In the genomic region with DNA sequence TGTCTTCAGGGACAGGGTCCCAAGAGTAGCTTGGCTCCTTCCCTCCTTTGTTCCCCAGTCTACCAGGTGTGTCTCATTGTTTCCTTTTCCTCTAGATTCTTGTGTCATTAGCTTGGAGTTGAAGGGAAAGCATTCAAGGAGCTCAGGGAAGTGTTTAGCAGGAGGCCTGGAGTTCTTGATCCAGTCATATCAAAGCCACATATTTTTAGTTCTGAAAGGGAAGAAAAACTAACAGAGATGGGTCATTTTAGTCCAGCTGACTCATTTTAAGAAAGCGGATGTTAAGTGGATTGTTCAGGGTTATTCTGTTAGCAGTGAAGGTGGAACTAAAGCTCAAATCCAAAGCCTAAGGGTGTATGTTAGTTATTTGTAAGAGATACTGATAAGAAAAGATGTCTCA, we compare ENCODE assay signal across 13 cellular contexts. TPM values are rescaled to one million over a fixed set of nuclear protein-coding genes. Genes with fewer than 3 reads are reported as not detected.
DNase-seq lines count a peak whose midpoint lies in the region; ATAC-seq, FAIRE-seq and TF ChIP-seq lines count a peak whose summit lies in the region.
"Had no signal": no experiment of that assay in that cellular context is flagged by ENCODE, and none has a peak within 500 bp of the region (broad histone marks: within the 10 kb centered on the region; RNA-seq: fewer than 3 reads in every experiment).

No MANE protein-coding gene starts in this region.

- peaks cover 7% of the 10 kb centered on the region for H3K79me2 ChIP-seq in GM12878 (ENCODE audit: control insufficient read depth, insufficient read depth, low read length)

- TF ChIP-seq POLR2A in GM12878 (IDR thresholded peaks at IDR 0.05; ENCODE audit: low read depth, low read length) (no peak), stomach (IDR thresholded peaks at IDR 0.05) (no peak)

- H3K9me3 ChIP-seq in HUES48 (ENCODE audit: control insufficient read depth, insufficient read depth, low read length) (no peaks in the 10 kb centered on the region), GM12878 (replicated peaks; ENCODE audit: control insufficient read depth, insufficient read depth, low read length) (no peaks in the 10 kb centered on the region), iPS-20b (ENCODE audit: insufficient read depth, low read depth, low read length) (no peaks in the 10 kb centered on the region), stomach (no peaks in the 10 kb centered on the region)
- H3K9me3 ChIP-seq: neutrophil had no signal

- intact Hi-C loops in GM12878 (cut with micrococcal nuclease; ENCODE audit: unreplicated experiment) (loop anchor here (5.0 kb wide), 1 partner anchor 36 kb away; a partner anchor contains a TSS), stomach (cut with DNase I; ENCODE audit: low total_unique reads) (no loop called here)

- RAD21 ChIA-PET in GM12878 (lab: Charles Lee; ENCODE audit: unreplicated experiment): interaction anchor here (1.9 kb wide), 1 partner anchor 17 kb away, joined by 7 read pairs; no protein-coding TSS in a partner anchor

- TF ChIP-seq RAD21 in GM12878 (IDR thresholded peaks at IDR 0.05; ENCODE audit: insufficient read depth, low read depth, low read length): no peak

- TF ChIP-seq CTCF in GM12878 (IDR thresholded peaks at IDR 0.05 in 2 of 3, conservative IDR thresholded peaks at IDR 0.05 in 1 of 3; ENCODE audit: control insufficient read depth in 2 of 3, extremely low read depth in 1 of 3, insufficient read depth in 1 of 3, low read depth in 3 of 3, low read length in 3 of 3): no peak
- no peak for TF ChIP-seq CTCF in stomach (IDR thresholded peaks at IDR 0.05)

- no peak overlapping the region for H2AFZ ChIP-seq in GM12878 (ENCODE audit: control insufficient read depth, low read depth, low read length)

- in situ Hi-C loops in GM12878 (cut with MboI): no loop called here

- H3K4me3 ChIP-seq in HUES48 (ENCODE audit: low read depth, low read length) (peak overlapping the region; percentile 48; the same call in 1 of the 2 replicates), GM12878 (0 out of 2 replicates have a peak overlapping the region, but pooled peaks have one; percentile 15), iPS-20b (ENCODE audit: low read length) (peak overlapping the region; percentile 69), stomach (peak overlapping the region in 1 of 4 donors; percentile 14)

- H3K36me3 Mint-ChIP-seq in activated naive CD4-positive, alpha-beta T cell treated with anti-CD3 and anti-CD28 coated beads, Interleukin-2, amount 50 U/mL, for 72 hours: peaks cover 11% of the 10 kb centered on the region in 2 donors

- SMC1A ChIA-PET in GM12878 (lab: Charles Lee; ENCODE audit: uncharacterized antibody, unreplicated experiment): interaction anchor here (0.8 to 2.4 kb wide), 8 partner anchors 11 to 287 kb away, joined by 3 to 6 read pairs (median 4); no protein-coding TSS in a partner anchor

- ATAC-seq in GM12878: no peak
- no peak for ATAC-seq in activated naive CD4-positive, alpha-beta T cell treated with anti-CD3 and anti-CD28 coated beads, Interleukin-2, amount 50 U/mL, for 72 hours
- ATAC-seq in HG02885 (IDR thresholded peaks at IDR 0.05; ENCODE audit: poor library complexity, unreplicated experiment): no peak
- no peak for ATAC-seq in GM19328 (IDR thresholded peaks at IDR 0.05; ENCODE audit: unreplicated experiment)

- H3K36me3 ChIP-seq in HUES48 (ENCODE audit: control insufficient read depth, insufficient read depth, low read length) (peaks cover 2% of the 10 kb centered on the region; the same call in 1 of the 2 replicates), GM12878 (ENCODE audit: control insufficient read depth in 2 of 2, insufficient read depth in 2 of 2, low read length in 1 of 2) (no peaks in the 10 kb centered on the region), iPS-20b (ENCODE audit: insufficient read depth, low read depth, low read length) (0 out of 2 replicates have a peak, but pooled peaks cover 9% of the 10 kb centered on the region), stomach (peaks cover 0 to 3% (median 0%) of the 10 kb centered on the region in 4 donors)
- H3K36me3 ChIP-seq: neutrophil had no signal

- no peak overlapping the region for H3K27ac Mint-ChIP-seq in activated naive CD4-positive, alpha-beta T cell treated with anti-CD3 and anti-CD28 coated beads, Interleukin-2, amount 50 U/mL, for 72 hours

- H3K27ac ChIP-seq in HUES48 (ENCODE audit: low read depth, low read length) (no peak overlapping the region), GM12878 (ENCODE audit: control insufficient read depth, insufficient read depth) (peak overlapping the region; percentile 51; the same call in 1 of the 2 replicates), iPS-20b (ENCODE audit: low read length) (no peak overlapping the region), stomach (peak overlapping the region in 4 of 5 donors; percentile 3 to 60 (median 50))
- H3K27ac ChIP-seq: neutrophil had no signal

- TF ChIP-seq EP300 in GM12878 (IDR thresholded peaks at IDR 0.05; ENCODE audit: borderline replicate concordance in 1 of 2, control insufficient read depth in 1 of 2, low read depth in 2 of 2, low read length in 2 of 2): no peak
- TF ChIP-seq EP300 in stomach (IDR thresholded peaks at IDR 0.05): no peak

- BruUV-seq in GM12878 (replicated peaks; lab: Mats Ljungman, UMichigan): no TSS peak

- H4K20me1 ChIP-seq in GM12878 (ENCODE audit: control insufficient read depth, insufficient read depth): no peaks in the 10 kb centered on the region

- DNase-seq in GM12878 (ENCODE audit: low read depth, low spot score) (no peak), stomach (no peak)
- no peak for DNase-seq in activated CD4-positive, CD25-positive, alpha-beta regulatory T cell (lab: John Stamatoyannopoulos, UW)
- no peak for DNase-seq in activated naive CD4-positive, alpha-beta T cell treated with anti-CD3 and anti-CD28 coated beads, Interleukin-2, amount 50 U/mL, for 72 hours (ENCODE audit: low spot score in 2 of 2)
- DNase-seq: DMS53, NCI-H69 had no signal

- H3K9ac ChIP-seq in HUES48 (ENCODE audit: low read depth, low read length) (no peak overlapping the region), GM12878 (ENCODE audit: control insufficient read depth, insufficient read depth, low read length) (no peak overlapping the region), iPS-20b (ENCODE audit: low read depth, low read length) (peak overlapping the region; percentile 78; the same call in 1 of the 2 replicates)

- CTCF ChIA-PET in GM12878 (lab: Yijun Ruan, JAX): interaction anchor here (0.9 to 4.3 kb wide), 3 partner anchors 8 to 104 kb away, joined by 3 to 29 read pairs (median 4); no protein-coding TSS in a partner anchor

- H3K4me2 ChIP-seq in GM12878 (ENCODE audit: control insufficient read depth, insufficient read depth): peak overlapping the region; percentile 49

- H3K4me1 ChIP-seq in HUES48 (ENCODE audit: control insufficient read depth, insufficient read depth, low read length) (peaks cover 17% of the 10 kb centered on the region), GM12878 (ENCODE audit: control insufficient read depth, insufficient read depth, low read length) (peaks cover 13% of the 10 kb centered on the region), iPS-20b (ENCODE audit: insufficient read depth, low read length) (peaks cover 12% of the 10 kb centered on the region; the same call in 1 of the 2 replicates), stomach (peaks cover 0 to 33% (median 10%) of the 10 kb centered on the region in 4 donors)

- H3K27me3 ChIP-seq in HUES48 (ENCODE audit: control insufficient read depth, insufficient read depth, low read length): no peaks in the 10 kb centered on the region
- H3K27me3 ChIP-seq in GM12878 (replicated peaks in 1 of 2; ENCODE audit: control insufficient read depth in 2 of 2, insufficient read depth in 2 of 2, low read length in 1 of 2): no peaks in the 10 kb centered on the region
- no peaks in the 10 kb centered on the region for H3K27me3 ChIP-seq in iPS-20b (ENCODE audit: insufficient read depth, low read length)
- no peaks in the 10 kb centered on the region for H3K27me3 ChIP-seq in stomach
- H3K27me3 ChIP-seq: neutrophil had no signal

- POLR2A ChIA-PET in GM12878 (lab: Charles Lee): interaction anchor here (0.5 to 1.8 kb wide), 5 partner anchors 14 to 91 kb away, joined by 3 to 6 read pairs (median 3); a partner anchor contains a TSS

- FAIRE-seq in GM12878 (lab: Jason Lieb, UNC): no peak
- FAIRE-seq: H54 had no signal

- H3K9me3 Mint-ChIP-seq in activated naive CD4-positive, alpha-beta T cell treated with anti-CD3 and anti-CD28 coated beads, Interleukin-2, amount 50 U/mL, for 72 hours: no peaks in the 10 kb centered on the region

- 50% methylated on average over 1 of the region's 1 CpG for WGBS in GM12878 (ENCODE audit: insufficient coverage, insufficient replicate concordance, low lambda C conversion rate, missing lambda C conversion rate)
- 64 to 82% (median 80%) methylated on average over 1 of the region's 1 CpG for WGBS in stomach, 5 donors

RNA-seq across cellular contexts. Expression of a gene that starts 0.7 kb away (rescaled TPM):
- 1.5 and 2.6 TPM in 2 replicates for total RNA-seq in GM12878 (2013; cell fraction: nucleolus; rRNA removed)
- 19.8 and 24.6 TPM in 2 replicates for total RNA-seq in GM12878 (2014; rRNA removed)
- 24.0 and 24.6 TPM in 2 replicates for total RNA-seq in GM12878 (2014; rRNA removed; fragmentation: Illumina TruSeq; extraction: Trizol)
- 13.5 and 16.7 TPM in 2 replicates for total RNA-seq in GM12878 (2021)
- 58.2 TPM for polyA plus RNA-seq in GM12878 (2011; ENCODE audit: low read depth)
- 3.0 and 3.1 TPM in 2 replicates for polyA plus RNA-seq in GM12878 (2011; rRNA removed)
- 1.8 and 2.5 TPM in 2 replicates for polyA plus RNA-seq in GM12878 (2011; cell fraction: cytosol; rRNA removed)
- polyA plus RNA-seq in GM12878 (2011; cell fraction: nucleus; rRNA removed): 2.3 and 2.5 TPM in 2 replicates
- 16.8 and 23.1 TPM in 2 replicates for polyA plus RNA-seq in GM12878 (2012)
- polyA plus RNA-seq in GM12878 (2014; fragmentation: Illumina TruSeq; extraction: Trizol): 22.8 and 31.8 TPM in 2 replicates
- polyA plus RNA-seq in GM12878 (2014; fragmentation: Nextera tagmentation; extraction: Ambion mirVana): 10 to 100 TPM; 80.3 to 87.7 TPM
- polyA plus RNA-seq in GM12878 (2014; rRNA removed): 21.4 and 28.4 TPM in 2 replicates
- polyA plus RNA-seq in GM12878 (2016; fragmentation: Nextera tagmentation; extraction: Ambion mirVana): 10 to 100 TPM; 32.7 to 33.0 TPM
- polyA minus RNA-seq in GM12878 (2011; rRNA and poly(A)+ RNA removed): 0.82 TPM in 1 of 2 replicates, not detected in the other
- not detected in 2 replicates for polyA minus RNA-seq in GM12878 (2011; cell fraction: cytosol; rRNA and poly(A)+ RNA removed)
- 0.36 and 1.1 TPM in 2 replicates for polyA minus RNA-seq in GM12878 (2011; cell fraction: nucleus; rRNA and poly(A)+ RNA removed)
- total RNA-seq in stomach: 10 to 100 TPM in 1 of 5 donors, under 1 TPM in 1, not detected in 3; 0.43 to 40.8 TPM
- polyA plus RNA-seq in stomach: 10 to 100 TPM in 1 of 3 donors, 1 to 10 TPM in 2; 7.5 to 17.7 (median 8.7) TPM
- 1 to 10 TPM in 1 of 2 donors, under 1 TPM in 1; 0.72 to 2.2 TPM for total RNA-seq in activated naive CD4-positive, alpha-beta T cell treated with anti-CD3 and anti-CD28 coated beads, Interleukin-2, amount 50 U/mL, for 72 hours

RNA-seq across cellular contexts. Expression of a gene that starts 4.5 kb away (rescaled TPM):
- 83.3 and 89.3 TPM in 2 replicates for total RNA-seq in GM12878 (2013; cell fraction: nucleolus; rRNA removed)
- total RNA-seq in GM12878 (2014; rRNA removed) (93.7 and 95.7 TPM in 2 replicates), GM12878 (2014; rRNA removed; fragmentation: Illumina TruSeq; extraction: Trizol) (79.4 and 79.7 TPM in 2 replicates), GM12878 (2021) (130 TPM in 2 replicates), stomach (100 to 1,000 TPM in 1 of 5 donors, 10 to 100 TPM in 4; 25.8 to 120 (median 49.1) TPM)
- 60.5 TPM for polyA plus RNA-seq in GM12878 (2011; ENCODE audit: low read depth)
- polyA plus RNA-seq in GM12878 (2011; rRNA removed) (95.5 and 116 TPM in 2 replicates), GM12878 (2014; fragmentation: Illumina TruSeq; extraction: Trizol) (83.0 and 106 TPM in 2 replicates), GM12878 (2014; fragmentation: Nextera tagmentation; extraction: Ambion mirVana) (10 to 100 TPM in 1 of 2 experiments, 1 to 10 TPM in 1; 6.7 to 13.5 TPM), GM12878 (2014; rRNA removed) (123 and 124 TPM in 2 replicates), GM12878 (2016; fragmentation: Nextera tagmentation; extraction: Ambion mirVana) (10 to 100 TPM; 37.0 to 40.3 TPM), stomach (10 to 100 TPM; 87.8 to 95.1 (median 89.5) TPM)
- polyA plus RNA-seq in GM12878 (2011; cell fraction: cytosol; rRNA removed): 135 and 141 TPM in 2 replicates
- 84.7 and 101 TPM in 2 replicates for polyA plus RNA-seq in GM12878 (2011; cell fraction: nucleus; rRNA removed)
- polyA plus RNA-seq in GM12878 (2012): 92.8 and 97.7 TPM in 2 replicates
- 136 and 150 TPM in 2 replicates for polyA minus RNA-seq in GM12878 (2011; rRNA and poly(A)+ RNA removed)
- polyA minus RNA-seq in GM12878 (2011; cell fraction: cytosol; rRNA and poly(A)+ RNA removed): 34.7 and 35.0 TPM in 2 replicates
- 72.4 and 90.9 TPM in 2 replicates for polyA minus RNA-seq in GM12878 (2011; cell fraction: nucleus; rRNA and poly(A)+ RNA removed)
- total RNA-seq in activated naive CD4-positive, alpha-beta T cell treated with anti-CD3 and anti-CD28 coated beads, Interleukin-2, amount 50 U/mL, for 72 hours: 100 to 1,000 TPM; 103 to 116 TPM

RNA-seq across cellular contexts. Expression of a gene that starts 9.0 kb away (rescaled TPM):
- total RNA-seq in GM12878 (2013; cell fraction: nucleolus; rRNA removed): 0.88 and 2.2 TPM in 2 replicates
- total RNA-seq in GM12878 (2014; rRNA removed): 0.68 and 0.76 TPM in 2 replicates
- 0.60 and 0.76 TPM in 2 replicates for total RNA-seq in GM12878 (2014; rRNA removed; fragmentation: Illumina TruSeq; extraction: Trizol)
- total RNA-seq in GM12878 (2021): 0.54 and 1.4 TPM in 2 replicates
- polyA plus RNA-seq in GM12878 (2011; ENCODE audit: low read depth): 1.6 TPM
- polyA plus RNA-seq in GM12878 (2011; rRNA removed): 0.61 and 1.4 TPM in 2 replicates
- 0.96 and 1.1 TPM in 2 replicates for polyA plus RNA-seq in GM12878 (2011; cell fraction: cytosol; rRNA removed)
- polyA plus RNA-seq in GM12878 (2011; cell fraction: nucleus; rRNA removed): 2.1 and 4.0 TPM in 2 replicates
- 1.5 and 2.5 TPM in 2 replicates for polyA plus RNA-seq in GM12878 (2012)
- 1.0 and 2.0 TPM in 2 replicates for polyA plus RNA-seq in GM12878 (2014; fragmentation: Illumina TruSeq; extraction: Trizol)
- under 1 TPM; 0.61 to 0.62 TPM for polyA plus RNA-seq in GM12878 (2014; fragmentation: Nextera tagmentation; extraction: Ambion mirVana)
- polyA plus RNA-seq in GM12878 (2014; rRNA removed): 1.2 and 1.3 TPM in 2 replicates
- under 1 TPM; 0.44 to 0.66 TPM for polyA plus RNA-seq in GM12878 (2016; fragmentation: Nextera tagmentation; extraction: Ambion mirVana)
- polyA minus RNA-seq in GM12878 (2011; rRNA and poly(A)+ RNA removed): 0.93 and 1.1 TPM in 2 replicates
- polyA minus RNA-seq in GM12878 (2011; cell fraction: cytosol; rRNA and poly(A)+ RNA removed): not detected in 2 replicates
- polyA minus RNA-seq in GM12878 (2011; cell fraction: nucleus; rRNA and poly(A)+ RNA removed): 0.60 TPM in 1 of 2 replicates, not detected in the other
- total RNA-seq in stomach: 10 to 100 TPM in 1 of 5 donors, 1 to 10 TPM in 3, not detected in 1; 2.7 to 31.5 (median 2.9) TPM
- 10 to 100 TPM in 1 of 3 donors, 1 to 10 TPM in 2; 4.0 to 12.8 (median 6.3) TPM for polyA plus RNA-seq in stomach
- total RNA-seq in activated naive CD4-positive, alpha-beta T cell treated with anti-CD3 and anti-CD28 coated beads, Interleukin-2, amount 50 U/mL, for 72 hours: 1 to 10 TPM; 4.6 to 9.1 TPM

RNA-seq across cellular contexts. Expression of a gene that starts 15.7 kb away (rescaled TPM):
- not detected in 2 replicates for total RNA-seq in GM12878 (2013; cell fraction: nucleolus; rRNA removed)
- total RNA-seq in GM12878 (2014; rRNA removed): not detected in 2 replicates
- total RNA-seq in GM12878 (2014; rRNA removed; fragmentation: Illumina TruSeq; extraction: Trizol): not detected in 2 replicates
- total RNA-seq in GM12878 (2021): not detected in 2 replicates
- 0.28 TPM for polyA plus RNA-seq in GM12878 (2011; ENCODE audit: low read depth)
- polyA plus RNA-seq in GM12878 (2011; rRNA removed): not detected in 2 replicates
- not detected in 2 replicates for polyA plus RNA-seq in GM12878 (2011; cell fraction: cytosol; rRNA removed)
- not detected in 2 replicates for polyA plus RNA-seq in GM12878 (2011; cell fraction: nucleus; rRNA removed)
- polyA plus RNA-seq in GM12878 (2012): 0.29 and 0.69 TPM in 2 replicates
- polyA plus RNA-seq in GM12878 (2014; fragmentation: Illumina TruSeq; extraction: Trizol): not detected in 2 replicates
- polyA plus RNA-seq in GM12878 (2014; fragmentation: Nextera tagmentation; extraction: Ambion mirVana): under 1 TPM; 0.11 to 0.26 TPM
- polyA plus RNA-seq in GM12878 (2014; rRNA removed): not detected in 2 replicates
- under 1 TPM; 0.32 to 0.35 TPM for polyA plus RNA-seq in GM12878 (2016; fragmentation: Nextera tagmentation; extraction: Ambion mirVana)
- not detected in 2 replicates for polyA minus RNA-seq in GM12878 (2011; rRNA and poly(A)+ RNA removed)
- not detected in 2 replicates for polyA minus RNA-seq in GM12878 (2011; cell fraction: cytosol; rRNA and poly(A)+ RNA removed)
- polyA minus RNA-seq in GM12878 (2011; cell fraction: nucleus; rRNA and poly(A)+ RNA removed): not detected in 2 replicates
- total RNA-seq in stomach: 1 to 10 TPM in 2 of 5 donors, not detected in 3; 1.0 to 1.1 TPM
- polyA plus RNA-seq in stomach: 1 to 10 TPM in 1 of 3 donors, under 1 TPM in 1, not detected in 1; 0.68 to 1.4 TPM
- not detected for total RNA-seq in activated naive CD4-positive, alpha-beta T cell treated with anti-CD3 and anti-CD28 coated beads, Interleukin-2, amount 50 U/mL, for 72 hours
- total RNA-seq: T-helper 1 cell treated with Interleukin-12 subunit alpha and Interleukin-12 subunit beta and Interleukin-4 antibody, amounts not matched to agents 30 ng/mL and 1 ng/mL, for 36 hours had no signal

RNA-seq across cellular contexts. Expression of a gene that starts 20.4 kb away (rescaled TPM):
- total RNA-seq in GM12878 (2013; cell fraction: nucleolus; rRNA removed): 21.0 and 24.3 TPM in 2 replicates
- 65.0 and 69.4 TPM in 2 replicates for total RNA-seq in GM12878 (2014; rRNA removed)
- 90.6 and 92.1 TPM in 2 replicates for total RNA-seq in GM12878 (2014; rRNA removed; fragmentation: Illumina TruSeq; extraction: Trizol)
- total RNA-seq in GM12878 (2021): 76.6 and 80.0 TPM in 2 replicates
- polyA plus RNA-seq in GM12878 (2011; ENCODE audit: low read depth): 62.1 TPM
- 115 and 132 TPM in 2 replicates for polyA plus RNA-seq in GM12878 (2011; rRNA removed)
- 56.8 and 61.9 TPM in 2 replicates for polyA plus RNA-seq in GM12878 (2011; cell fraction: cytosol; rRNA removed)
- 65.2 and 82.2 TPM in 2 replicates for polyA plus RNA-seq in GM12878 (2011; cell fraction: nucleus; rRNA removed)
- 57.3 and 62.4 TPM in 2 replicates for polyA plus RNA-seq in GM12878 (2012)
- 71.5 and 73.3 TPM in 2 replicates for polyA plus RNA-seq in GM12878 (2014; fragmentation: Illumina TruSeq; extraction: Trizol)
- polyA plus RNA-seq in GM12878 (2014; fragmentation: Nextera tagmentation; extraction: Ambion mirVana): 100 to 1,000 TPM; 255 to 275 TPM
- 77.8 and 80.0 TPM in 2 replicates for polyA plus RNA-seq in GM12878 (2014; rRNA removed)
- polyA plus RNA-seq in GM12878 (2016; fragmentation: Nextera tagmentation; extraction: Ambion mirVana): 100 to 1,000 TPM; 139 to 152 TPM
- 18.3 and 23.0 TPM in 2 replicates for polyA minus RNA-seq in GM12878 (2011; rRNA and poly(A)+ RNA removed)
- 13.2 and 13.6 TPM in 2 replicates for polyA minus RNA-seq in GM12878 (2011; cell fraction: cytosol; rRNA and poly(A)+ RNA removed)
- 12.9 and 20.1 TPM in 2 replicates for polyA minus RNA-seq in GM12878 (2011; cell fraction: nucleus; rRNA and poly(A)+ RNA removed)
- 10 to 100 TPM in 4 of 5 donors, 1 to 10 TPM in 1; 2.0 to 95.1 (median 48.3) TPM for total RNA-seq in stomach
- polyA plus RNA-seq in stomach: 100 to 1,000 TPM; 105 to 130 (median 115) TPM
- 10 to 100 TPM; 70.7 to 94.2 TPM for total RNA-seq in activated naive CD4-positive, alpha-beta T cell treated with anti-CD3 and anti-CD28 coated beads, Interleukin-2, amount 50 U/mL, for 72 hours

Comparison
In these comparisons a context has a peak if more than half of its experiments do, and no peak if none do; other contexts are left out.
1. H3K27ac ChIP-seq: peak in GM12878 (single experiment) and stomach (4 of 5); none in HUES48 (single experiment) and iPS-20b (single experiment).